Comparison of ENCODE assay signal across 10 cellular contexts in the genomic region with DNA sequence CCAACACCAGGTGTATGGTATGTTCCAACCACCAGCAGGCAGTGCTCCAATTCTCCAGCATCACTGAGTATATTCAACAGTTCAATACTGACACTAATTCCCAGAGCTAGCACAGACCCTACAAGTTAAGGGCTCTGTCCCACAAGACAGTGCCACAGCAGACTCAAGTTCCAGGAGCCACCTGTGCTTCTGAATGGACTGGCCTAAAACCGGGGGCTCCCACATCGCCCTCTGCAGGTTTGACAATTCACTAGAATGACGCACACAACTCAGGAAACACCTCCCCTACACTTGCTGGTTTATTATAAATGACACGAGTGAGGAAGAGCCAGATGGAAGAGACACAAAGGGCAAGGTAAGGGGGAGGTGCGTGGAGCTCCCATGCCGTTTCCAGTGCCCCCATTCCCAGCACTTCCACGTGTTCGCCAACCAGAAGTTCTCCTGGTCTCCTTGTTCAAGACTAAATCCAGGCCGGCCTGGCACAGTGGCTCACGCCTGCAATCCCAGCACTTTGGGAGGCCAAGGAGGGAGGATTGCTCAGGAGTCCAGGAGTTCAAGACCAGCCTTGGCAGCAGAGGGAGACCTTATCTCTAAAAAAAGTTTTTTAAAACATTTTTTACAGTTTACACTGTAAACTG. TPM values are rescaled to one million over a fixed set of nuclear protein-coding genes. Genes with fewer than 3 reads are reported as not detected.
A peak's percentile ranks its signal among the peaks of the same experiment; 100 is the strongest.
DNase-seq lines count a peak whose midpoint lies in the region; ATAC-seq and TF ChIP-seq lines count a peak whose summit lies in the region.
"Had no signal": no experiment of that assay in that cellular context is flagged by ENCODE, and none has a peak within 500 bp of the region (broad histone marks: within the 10 kb centered on the region; RNA-seq: fewer than 3 reads in every experiment).

No MANE protein-coding gene starts in this region.

- peak; percentile 76 for TF ChIP-seq CTCF in endodermal cell (conservative IDR thresholded peaks at IDR 0.05)

- no peak overlapping the region for H3K9ac ChIP-seq in endodermal cell (ENCODE audit: extremely low read depth, low read length, poor library complexity, severe bottlenecking)

- peaks cover 5% of the 10 kb centered on the region for H3K4me1 Mint-ChIP-seq in stimulated activated naive CD8-positive, alpha-beta T cell treated with anti-CD3 and anti-CD28 coated beads, Interleukin-15, amount 100 ng/mL, for 72 hours
- peaks cover 15% of the 10 kb centered on the region for H3K4me1 Mint-ChIP-seq in endodermal cell

- H3K27me3 ChIP-seq in endodermal cell (ENCODE audit: control insufficient read depth, insufficient read depth, low read length, poor library complexity, severe bottlenecking), result no peaks in the 10 kb centered on the region

- no peak overlapping the region for H3K27ac ChIP-seq in endodermal cell (ENCODE audit: low read depth, low read length)

- no peaks in the 10 kb centered on the region for H3K9me3 Mint-ChIP-seq in stimulated activated naive CD8-positive, alpha-beta T cell treated with anti-CD3 and anti-CD28 coated beads, Interleukin-15, amount 100 ng/mL, for 72 hours
- no peaks in the 10 kb centered on the region for H3K9me3 Mint-ChIP-seq in endodermal cell

- H3K4me1 ChIP-seq in endodermal cell (ENCODE audit: control insufficient read depth, insufficient read depth, low read length), result no peaks in the 10 kb centered on the region

- H3K27me3 Mint-ChIP-seq in stimulated activated naive CD8-positive, alpha-beta T cell treated with anti-CD3 and anti-CD28 coated beads, Interleukin-15, amount 100 ng/mL, for 72 hours, result peaks cover 30% of the 10 kb centered on the region
- H3K27me3 Mint-ChIP-seq in endodermal cell (ENCODE audit: insufficient read depth), result peaks cover 46% of the 10 kb centered on the region

- H3K4me3 ChIP-seq in endodermal cell (ENCODE audit: low read length), result no peak overlapping the region

- ATAC-seq in stimulated activated naive CD8-positive, alpha-beta T cell treated with anti-CD3 and anti-CD28 coated beads, Interleukin-15, amount 100 ng/mL, for 72 hours, result peak; percentile 45
- ATAC-seq in stimulated activated naive CD8-positive, alpha-beta T cell treated with anti-CD3 and anti-CD28 coated beads, Interleukin-15, Interleukin-2, amounts not matched to agents 100 U/mL and 50 U/mL, for 24 hours, result no peak
- ATAC-seq in HG03354 (IDR thresholded peaks at IDR 0.05; ENCODE audit: poor library complexity, severe bottlenecking, unreplicated experiment), result no peak

- no peaks in the 10 kb centered on the region for H3K9me3 ChIP-seq in endodermal cell (ENCODE audit: control insufficient read depth, low read length)

- DNase-seq in stimulated activated naive CD8-positive, alpha-beta T cell treated with anti-CD3 and anti-CD28 coated beads, Interleukin-15, amount 100 ng/mL, for 72 hours, result peak in 1 of 2 donors; percentile 28
- no peak for DNase-seq in stimulated activated naive CD8-positive, alpha-beta T cell treated with anti-CD3 and anti-CD28 coated beads, Interleukin-15, Interleukin-2, amounts not matched to agents 100 U/mL and 50 U/mL, for 24 hours
- DNase-seq in NCI-H526 treated with DMSO at 0.1 percent for 48 hours (lab: John Stamatoyannopoulos, UW) (peak; percentile 2), endodermal cell (peak; percentile 83), globus pallidus (ENCODE audit: low spot score) (no peak), DMS79 treated with DMSO at 0.1 percent for 48 hours (lab: John Stamatoyannopoulos, UW) (no peak), NCI-H748 (lab: John Stamatoyannopoulos, UW; ENCODE audit: unreplicated experiment) (no peak)

- no peaks in the 10 kb centered on the region for H3K36me3 ChIP-seq in endodermal cell (ENCODE audit: control insufficient read depth, insufficient read depth, low read length)

- no peak overlapping the region for H3K4me3 Mint-ChIP-seq in stimulated activated naive CD8-positive, alpha-beta T cell treated with anti-CD3 and anti-CD28 coated beads, Interleukin-15, amount 100 ng/mL, for 72 hours
- no peak overlapping the region for H3K4me3 Mint-ChIP-seq in endodermal cell

- no peak overlapping the region for H3K27ac Mint-ChIP-seq in stimulated activated naive CD8-positive, alpha-beta T cell treated with anti-CD3 and anti-CD28 coated beads, Interleukin-15, amount 100 ng/mL, for 72 hours
- no peak overlapping the region for H3K27ac Mint-ChIP-seq in endodermal cell

- 66 to 70% methylated on average over 7 to 10 of the region's 10 CpGs for WGBS in endodermal cell (ENCODE audit: insufficient coverage in 1 of 2, insufficient read length in 1 of 2), 2 experiments

- no peaks in the 10 kb centered on the region for H3K36me3 Mint-ChIP-seq in endodermal cell (ENCODE audit: low read depth)

RNA-seq across cellular contexts. Expression of a gene that starts 12.2 kb away (rescaled TPM):
- total RNA-seq in endodermal cell, result not detected
- polyA plus RNA-seq in endodermal cell (2013, experiment 1 of 2), result 1.1 TPM
- 0.79 TPM for polyA plus RNA-seq in endodermal cell (2013, experiment 2 of 2)
- total RNA-seq: cerebellum, pulmonary artery endothelial cell had no signal

RNA-seq across cellular contexts. Expression of a gene that starts 23.1 kb away (rescaled TPM):
- total RNA-seq in endodermal cell, result under 1 TPM; 0.24 to 0.40 TPM
- polyA plus RNA-seq in endodermal cell (2013, experiment 1 of 2), result 0.68 TPM
- 0.58 TPM for polyA plus RNA-seq in endodermal cell (2013, experiment 2 of 2)

RNA-seq across cellular contexts. Expression of a gene that starts 54.9 kb away (rescaled TPM):
- total RNA-seq in endodermal cell, result under 1 TPM; 0.24 to 0.97 TPM
- 1.1 TPM for polyA plus RNA-seq in endodermal cell (2013, experiment 1 of 2)
- 0.62 TPM for polyA plus RNA-seq in endodermal cell (2013, experiment 2 of 2)

Comparison
In these comparisons a context has a peak if more than half of its experiments do, and no peak if none do; other contexts are left out.
1. DNase-seq: peak in NCI-H526 treated with DMSO at 0.1 percent for 48 hours (single experiment) and endodermal cell (single experiment); none in stimulated activated naive CD8-positive, alpha-beta T cell treated with anti-CD3 and anti-CD28 coated beads, Interleukin-15, Interleukin-2, amounts not matched to agents 100 U/mL and 50 U/mL, for 24 hours (single experiment), globus pallidus (single experiment), DMS79 treated with DMSO at 0.1 percent for 48 hours (single experiment) and NCI-H748 (single experiment).